11 cellular contexts compared by ENCODE assay signal in genomic region chr10:583433-583832, GRCh38.
DNase-seq lines count a peak whose midpoint lies in the region; ATAC-seq and TF ChIP-seq lines count a peak whose summit lies in the region.
"Had no signal": no experiment of that assay in that cellular context is flagged by ENCODE, and none has a peak within 500 bp of the region (broad histone marks: within the 10 kb centered on the region; RNA-seq: fewer than 3 reads in every experiment).

No MANE protein-coding gene starts in this region.

- H3K4me1 ChIP-seq in endodermal cell (ENCODE audit: control insufficient read depth, insufficient read depth, low read length) (no peaks in the 10 kb centered on the region), osteoblast (ENCODE audit: insufficient read depth, low read length) (peaks cover 21% of the 10 kb centered on the region), tibial nerve (peaks cover 0 to 55% (median 9%) of the 10 kb centered on the region in 4 donors), mammary epithelial cell (ENCODE audit: insufficient read depth, low read length) (no peaks in the 10 kb centered on the region)

- DNase-seq in left ventricle myocardium superior (peak; percentile 22), Right ventricle myocardium superior (no peak), endodermal cell (no peak), osteoblast (ENCODE audit: insufficient read length, low spot score, missing footprints) (peak; percentile 27), tibial nerve (ENCODE audit: low spot score in 2 of 2) (no peak), mammary epithelial cell (no peak)
- no peak for DNase-seq in activated CD8-positive, alpha-beta memory T cell treated with anti-CD3 and anti-CD28 coated beads, Interleukin-2, amount 50 U/mL, for 4 hours
- DNase-seq: 8988T; CD4-positive, CD25-positive, alpha-beta regulatory T cell had no signal

- no TSS peak for BruUV-seq in mammary epithelial cell (replicated peaks; lab: Mats Ljungman, UMichigan)

- H3K9me3 ChIP-seq in endodermal cell (ENCODE audit: control insufficient read depth, low read length) (no peaks in the 10 kb centered on the region), osteoblast (ENCODE audit: low read depth, low read length) (no peaks in the 10 kb centered on the region), tibial nerve (no peaks in the 10 kb centered on the region), mammary epithelial cell (replicated peaks; ENCODE audit: insufficient read depth, low read length) (peaks cover 32% of the 10 kb centered on the region)

- peaks cover 74% of the 10 kb centered on the region for H4K20me1 ChIP-seq in osteoblast (ENCODE audit: insufficient read depth, low read length)
- no peaks in the 10 kb centered on the region for H4K20me1 ChIP-seq in mammary epithelial cell (ENCODE audit: insufficient read depth, low read length)

- H3K27me3 Mint-ChIP-seq in endodermal cell (ENCODE audit: insufficient read depth), result no peaks in the 10 kb centered on the region
- H3K27me3 Mint-ChIP-seq: CD4-positive, CD25-positive, alpha-beta regulatory T cell had no signal

- H3K9ac ChIP-seq in endodermal cell (ENCODE audit: extremely low read depth, low read length, poor library complexity, severe bottlenecking) (no peak overlapping the region), mammary epithelial cell (ENCODE audit: insufficient read depth, low read length) (no peak overlapping the region)
- H3K9ac ChIP-seq: BLaER1 treated with 17β-estradiol and CSF1 and Interleukin-3, amounts not matched to agents 10 nM and 100 nM had no signal

- H3K36me3 Mint-ChIP-seq in endodermal cell (ENCODE audit: low read depth), result no peaks in the 10 kb centered on the region
- H3K36me3 Mint-ChIP-seq: CD4-positive, CD25-positive, alpha-beta regulatory T cell had no signal

- no peaks in the 10 kb centered on the region for H3K9me3 Mint-ChIP-seq in endodermal cell

- no peak overlapping the region for H3K4me3 Mint-ChIP-seq in endodermal cell
- H3K4me3 Mint-ChIP-seq: CD4-positive, CD25-positive, alpha-beta regulatory T cell had no signal

- intact Hi-C loops in left ventricle myocardium superior (cut with micrococcal nuclease) (no loop called here), Right ventricle myocardium superior (cut with DNase I) (loop anchor here (10.0 kb wide), 1 partner anchor 211 kb away; no protein-coding TSS in a partner anchor), mammary epithelial cell (cut with micrococcal nuclease) (loop anchor here (10.0 kb wide), 1 partner anchor 201 kb away; no protein-coding TSS in a partner anchor)

- H3K27ac Mint-ChIP-seq in endodermal cell, result peak overlapping the region; percentile 11
- H3K27ac Mint-ChIP-seq: CD4-positive, CD25-positive, alpha-beta regulatory T cell had no signal

- peaks cover 2% of the 10 kb centered on the region for H3K4me1 Mint-ChIP-seq in endodermal cell
- H3K4me1 Mint-ChIP-seq: CD4-positive, CD25-positive, alpha-beta regulatory T cell had no signal

- H2AFZ ChIP-seq in osteoblast (ENCODE audit: low read length) (no peak overlapping the region), mammary epithelial cell (ENCODE audit: low read depth, low read length) (no peak overlapping the region)

- no peaks in the 10 kb centered on the region for H3K36me3 ChIP-seq in endodermal cell (ENCODE audit: control insufficient read depth, insufficient read depth, low read length)
- no peaks in the 10 kb centered on the region for H3K36me3 ChIP-seq in osteoblast (ENCODE audit: insufficient read depth, low read length)
- no peaks in the 10 kb centered on the region for H3K36me3 ChIP-seq in tibial nerve
- no peaks in the 10 kb centered on the region for H3K36me3 ChIP-seq in mammary epithelial cell (ENCODE audit: insufficient read depth, low read length)
- H3K36me3 ChIP-seq: BLaER1 treated with 17β-estradiol and CSF1 and Interleukin-3, amounts not matched to agents 10 nM and 100 nM had no signal

- no peaks in the 10 kb centered on the region for H3K27me3 ChIP-seq in endodermal cell (ENCODE audit: control insufficient read depth, insufficient read depth, low read length, poor library complexity, severe bottlenecking)
- H3K27me3 ChIP-seq in osteoblast (ENCODE audit: insufficient read depth, low read length), result no peaks in the 10 kb centered on the region
- no peaks in the 10 kb centered on the region for H3K27me3 ChIP-seq in tibial nerve
- H3K27me3 ChIP-seq in mammary epithelial cell (ENCODE audit: insufficient read depth, low read length), result no peaks in the 10 kb centered on the region

- no peak overlapping the region for H3K27ac ChIP-seq in endodermal cell (ENCODE audit: low read depth, low read length)
- no peak overlapping the region for H3K27ac ChIP-seq in osteoblast (ENCODE audit: low read depth, low read length)
- peak overlapping the region in 1 of 4 donors; percentile 39 for H3K27ac ChIP-seq in tibial nerve
- H3K27ac ChIP-seq in mammary epithelial cell (ENCODE audit: insufficient read depth, low read depth, low read length), result no peak overlapping the region
- H3K27ac ChIP-seq: BLaER1 treated with 17β-estradiol and CSF1 and Interleukin-3, amounts not matched to agents 10 nM and 100 nM had no signal

- H3K4me3 ChIP-seq in endodermal cell (ENCODE audit: low read length), result no peak overlapping the region
- H3K4me3 ChIP-seq in osteoblast (ENCODE audit: insufficient read depth, low read length), result no peak overlapping the region
- no peak overlapping the region for H3K4me3 ChIP-seq in tibial nerve
- no peak overlapping the region for H3K4me3 ChIP-seq in mammary epithelial cell (replicated peaks in 1 of 3; ENCODE audit: insufficient read depth in 1 of 3, low read depth in 2 of 3, low read length in 3 of 3)
- H3K4me3 ChIP-seq: BLaER1 treated with 17β-estradiol and CSF1 and Interleukin-3, amounts not matched to agents 10 nM and 100 nM had no signal

- 92 to 94% methylated on average over 10 to 14 of the region's 14 CpGs for WGBS in endodermal cell (ENCODE audit: insufficient coverage in 1 of 2, insufficient read length in 1 of 2), 2 experiments
- 92 to 94% methylated on average over 13 to 14 of the region's 14 CpGs for WGBS in tibial nerve, 2 donors
- WGBS in mammary epithelial cell (ENCODE audit: low coverage, missing lambda C conversion rate), result 78% methylated on average over 10 of the region's 14 CpGs

- TF ChIP-seq POLR2A in tibial nerve (IDR thresholded peaks at IDR 0.05), result no peak

- dilution Hi-C loops in mammary epithelial cell (cut with HindIII; ENCODE audit: low sequenced_read_pairs), result no loop called here

- no peak for TF ChIP-seq EP300 in tibial nerve (IDR thresholded peaks at IDR 0.05)

- peaks cover 86% of the 10 kb centered on the region for H3K79me2 ChIP-seq in osteoblast (ENCODE audit: insufficient read depth, low read length)
- H3K79me2 ChIP-seq in mammary epithelial cell (ENCODE audit: insufficient read depth, low read length), result no peaks in the 10 kb centered on the region

- in situ Hi-C loops in mammary epithelial cell (cut with MboI; ENCODE audit: low sequenced_read_pairs in 2 of 2), result no loop called here

- TF ChIP-seq CTCF in endodermal cell (conservative IDR thresholded peaks at IDR 0.05) (no peak), osteoblast (IDR thresholded peaks at IDR 0.05; ENCODE audit: extremely low read depth, low read depth, low read length) (no peak), tibial nerve (IDR thresholded peaks at IDR 0.05) (no peak), mammary epithelial cell (conservative IDR thresholded peaks at IDR 0.05 in 1 of 2, IDR thresholded peaks at IDR 0.05 in 1 of 2; ENCODE audit: extremely low read depth in 1 of 2, insufficient read depth in 1 of 2, low read depth in 1 of 2, low read length in 2 of 2) (no peak)

- ATAC-seq in left ventricle myocardium superior (no peak), Right ventricle myocardium superior (ENCODE audit: poor library complexity) (no peak)
- ATAC-seq: HepG2 had no signal

- CTCF ChIA-PET in mammary epithelial cell (lab: Charles Lee; ENCODE audit: low non-redundant PET), result no interaction called here

- no peak overlapping the region for H3K4me2 ChIP-seq in osteoblast (ENCODE audit: insufficient read depth, low read length)
- H3K4me2 ChIP-seq in mammary epithelial cell (ENCODE audit: insufficient read depth, low read depth, low read length), result no peak overlapping the region

Comparison
In these comparisons a context has a peak if more than half of its experiments do, and no peak if none do; other contexts are left out.
1. DNase-seq: peak in left ventricle myocardium superior (single experiment) and osteoblast (single experiment); none in Right ventricle myocardium superior (single experiment), endodermal cell (single experiment), tibial nerve (0 of 2), activated CD8-positive, alpha-beta memory T cell treated with anti-CD3 and anti-CD28 coated beads, Interleukin-2, amount 50 U/mL, for 4 hours (single experiment) and mammary epithelial cell (single experiment).